25 cellular contexts compared by ENCODE assay signal in genomic region chr13:112775791-112776279, GRCh38.
DNase-seq lines count a peak whose midpoint lies in the region; ATAC-seq and TF ChIP-seq lines count a peak whose summit lies in the region.
"Had no signal": no experiment of that assay in that cellular context is flagged by ENCODE, and none has a peak within 500 bp of the region (broad histone marks: within the 10 kb centered on the region; RNA-seq: fewer than 3 reads in every experiment).

No MANE protein-coding gene starts in this region.

- H3K4me3 ChIP-seq in endodermal cell (ENCODE audit: low read length) = no peak overlapping the region
- H3K4me3 ChIP-seq: BLaER1 treated with 17β-estradiol and CSF1 and Interleukin-3, amounts not matched to agents 10 nM and 100 nM; HAP-1; left ventricle myocardium inferior; MG63; right atrium auricular region; upper lobe of right lung had no signal

- H3K27ac ChIP-seq in endodermal cell (ENCODE audit: low read depth, low read length) = no peak overlapping the region
- H3K27ac ChIP-seq: BLaER1 treated with 17β-estradiol and CSF1 and Interleukin-3, amounts not matched to agents 10 nM and 100 nM; left ventricle myocardium inferior; right atrium auricular region; upper lobe of right lung had no signal

- H3K4me3 Mint-ChIP-seq in endodermal cell (no peak overlapping the region), nephron progenitor cell (no peak overlapping the region)
- H3K4me3 Mint-ChIP-seq: activated CD4-positive, alpha-beta T cell treated with anti-CD3 and anti-CD28 coated beads, Interleukin-2, amount 10 ng/mL, durations not matched to agents 24 days and 14 days; activated CD8-positive, alpha-beta memory T cell treated with anti-CD3 and anti-CD28 coated beads, Interleukin-2, amount 10 ng/mL, durations not matched to agents 7 days and 5 days; T-helper 1 cell treated with Interleukin-12 subunit alpha and Interleukin-12 subunit beta and Interleukin-4 antibody, amounts not matched to agents 30 μg/mL and 1 μg/mL, for 36 hours had no signal

- no peaks in the 10 kb centered on the region for H3K4me1 ChIP-seq in endodermal cell (ENCODE audit: control insufficient read depth, insufficient read depth, low read length)
- H3K4me1 ChIP-seq: HAP-1 had no signal

- H3K9me3 ChIP-seq in endodermal cell (ENCODE audit: control insufficient read depth, low read length) = no peaks in the 10 kb centered on the region
- H3K9me3 ChIP-seq: BLaER1 treated with 17β-estradiol and CSF1 and Interleukin-3, amounts not matched to agents 10 nM and 100 nM; HAP-1; left ventricle myocardium inferior; MG63; right atrium auricular region; upper lobe of right lung had no signal

- peak overlapping the region; percentile 56 for H3K27ac Mint-ChIP-seq in endodermal cell
- peak overlapping the region; percentile 97 for H3K27ac Mint-ChIP-seq in nephron progenitor cell
- H3K27ac Mint-ChIP-seq: activated CD4-positive, alpha-beta T cell treated with anti-CD3 and anti-CD28 coated beads, Interleukin-2, amount 10 ng/mL, durations not matched to agents 24 days and 14 days; activated CD8-positive, alpha-beta memory T cell treated with anti-CD3 and anti-CD28 coated beads, Interleukin-2, amount 10 ng/mL, durations not matched to agents 7 days and 5 days; T-helper 1 cell treated with Interleukin-12 subunit alpha and Interleukin-12 subunit beta and Interleukin-4 antibody, amounts not matched to agents 30 μg/mL and 1 μg/mL, for 36 hours had no signal

- H3K36me3 Mint-ChIP-seq in endodermal cell (ENCODE audit: low read depth) (peaks cover 14% of the 10 kb centered on the region), nephron progenitor cell (ENCODE audit: low read depth) (peaks cover 22% of the 10 kb centered on the region)
- H3K36me3 Mint-ChIP-seq: activated CD8-positive, alpha-beta memory T cell treated with anti-CD3 and anti-CD28 coated beads, Interleukin-2, amount 10 ng/mL, durations not matched to agents 7 days and 5 days; activated naive CD4-positive, alpha-beta T cell treated with anti-CD3 and anti-CD28 coated beads, Interleukin-2, amount 50 U/mL, for 72 hours had no signal

- ATAC-seq in left ventricle myocardium superior = peak; percentile 4
- no peak for ATAC-seq in Right ventricle myocardium inferior
- ATAC-seq in GM18873 (IDR thresholded peaks at IDR 0.05; ENCODE audit: low FRiP score, unreplicated experiment) = no peak
- ATAC-seq: activated CD8-positive, alpha-beta memory T cell treated with anti-CD3 and anti-CD28 coated beads, Interleukin-2, amount 10 ng/mL, durations not matched to agents 7 days and 5 days; activated naive CD4-positive, alpha-beta T cell treated with anti-CD3 and anti-CD28 coated beads, Interleukin-2, amount 50 U/mL, for 72 hours; upper lobe of right lung had no signal

- H3K27me3 ChIP-seq in endodermal cell (ENCODE audit: control insufficient read depth, insufficient read depth, low read length, poor library complexity, severe bottlenecking) = no peaks in the 10 kb centered on the region
- H3K27me3 ChIP-seq: BLaER1 treated with 17β-estradiol and CSF1 and Interleukin-3, amounts not matched to agents 10 nM and 100 nM; MG63; right atrium auricular region; upper lobe of right lung had no signal

- DNase-seq in left ventricle myocardium superior (no peak), Right ventricle myocardium inferior (ENCODE audit: missing footprints) (no peak), endodermal cell (peak; percentile 62), nephron progenitor cell (no peak), COLO829 (ENCODE audit: low spot score) (no peak), SHP77 treated with DMSO at 0.1 percent for 48 hours (lab: John Stamatoyannopoulos, UW) (no peak), NCI-H128 (lab: John Stamatoyannopoulos, UW; ENCODE audit: unreplicated experiment) (no peak)
- DNase-seq: ACHN; activated CD4-positive, alpha-beta T cell treated with anti-CD3 and anti-CD28 coated beads, Interleukin-2, amount 10 ng/mL, durations not matched to agents 24 days and 14 days; activated CD8-positive, alpha-beta memory T cell treated with anti-CD3 and anti-CD28 coated beads, Interleukin-2, amount 10 ng/mL, durations not matched to agents 7 days and 5 days; central memory CD4-positive, alpha-beta T cell; left ventricle myocardium inferior; MG63; NCI-H1436; NCI-H2227 treated with DMSO at 0.1 percent for 48 hours; NCI-H82; occipital lobe; OCI-M1; upper lobe of right lung had no signal

- intact Hi-C loops in left ventricle myocardium superior (cut with micrococcal nuclease) (no loop called here), Right ventricle myocardium inferior (cut with DNase I) (no loop called here)

- H3K4me1 Mint-ChIP-seq in endodermal cell (peaks cover 12% of the 10 kb centered on the region), nephron progenitor cell (peaks cover 77% of the 10 kb centered on the region)

- H3K9ac ChIP-seq in endodermal cell (ENCODE audit: extremely low read depth, low read length, poor library complexity, severe bottlenecking) = no peak overlapping the region
- H3K9ac ChIP-seq: BLaER1 treated with 17β-estradiol and CSF1 and Interleukin-3, amounts not matched to agents 10 nM and 100 nM had no signal

- no peak for TF ChIP-seq CTCF in endodermal cell (conservative IDR thresholded peaks at IDR 0.05)
- no peak for TF ChIP-seq CTCF in nephron progenitor cell (IDR thresholded peaks at IDR 0.05)

- WGBS in endodermal cell (ENCODE audit: insufficient coverage in 1 of 2, insufficient read length in 1 of 2), 2 experiments = 89 to 94% methylated on average over 15 to 25 of the region's 25 CpGs

- peaks cover 7% of the 10 kb centered on the region for H3K36me3 ChIP-seq in endodermal cell (ENCODE audit: control insufficient read depth, insufficient read depth, low read length)
- H3K36me3 ChIP-seq: HAP-1, left ventricle myocardium inferior, MG63, right atrium auricular region, upper lobe of right lung had no signal

- H3K9me3 Mint-ChIP-seq in endodermal cell (peaks cover 6% of the 10 kb centered on the region), nephron progenitor cell (peaks cover 10% of the 10 kb centered on the region)
- H3K9me3 Mint-ChIP-seq: activated CD4-positive, alpha-beta T cell treated with anti-CD3 and anti-CD28 coated beads, Interleukin-2, amount 10 ng/mL, durations not matched to agents 24 days and 14 days; activated naive CD4-positive, alpha-beta T cell treated with anti-CD3 and anti-CD28 coated beads, Interleukin-2, amount 50 U/mL, for 72 hours; T-helper 1 cell treated with Interleukin-12 subunit alpha and Interleukin-12 subunit beta and Interleukin-4 antibody, amounts not matched to agents 30 μg/mL and 1 μg/mL, for 36 hours had no signal

- H3K27me3 Mint-ChIP-seq in endodermal cell (ENCODE audit: insufficient read depth) (no peaks in the 10 kb centered on the region), nephron progenitor cell (ENCODE audit: low read depth, poor library complexity) (peaks cover 3% of the 10 kb centered on the region)
- H3K27me3 Mint-ChIP-seq: activated CD4-positive, alpha-beta T cell treated with anti-CD3 and anti-CD28 coated beads, Interleukin-2, amount 10 ng/mL, durations not matched to agents 24 days and 14 days; activated CD8-positive, alpha-beta memory T cell treated with anti-CD3 and anti-CD28 coated beads, Interleukin-2, amount 10 ng/mL, durations not matched to agents 7 days and 5 days had no signal
